In genomic region chr2:27442282-27442980, GRCh38 we compare ENCODE assay signal across 9 cellular contexts. TPM values are rescaled to one million over a fixed set of nuclear protein-coding genes. Genes with fewer than 3 reads are reported as not detected.
DNase-seq lines count a peak whose midpoint lies in the region; ATAC-seq and TF ChIP-seq lines count a peak whose summit lies in the region.
"Had no signal": no experiment of that assay in that cellular context is flagged by ENCODE, and none has a peak within 500 bp of the region (broad histone marks: within the 10 kb centered on the region; RNA-seq: fewer than 3 reads in every experiment).

KRTCAP3 (plus strand) TSS chr2:27442381; CDS start chr2:27442413, 32 bp downstream.

- H3K27ac Mint-ChIP-seq in endothelial cell (ENCODE audit: unreplicated experiment) (no peak within 1 kb of the TSS), neural crest cell (ENCODE audit: unreplicated experiment) (no peak within 1 kb of the TSS)

- TF ChIP-seq CTCF in endothelial cell (IDR thresholded peaks at IDR 0.05; ENCODE audit: unreplicated experiment) = no peak
- peak; percentile 8 for TF ChIP-seq CTCF in neural crest cell (conservative IDR thresholded peaks at IDR 0.05)

- peak; percentile 52 for DNase-seq in endothelial cell (ENCODE audit: low spot score)
- DNase-seq in neural crest cell (ENCODE audit: low read depth, low spot score) = no peak
- DNase-seq in aorta = no peak
- DNase-seq in inferior parietal cortex (ENCODE audit: extremely low spot score) = no peak
- no peak for DNase-seq in foreskin melanocyte
- DNase-seq in OCI-M2 (lab: John Stamatoyannopoulos, UW; ENCODE audit: unreplicated experiment) = no peak

- H3K4me1 Mint-ChIP-seq in endothelial cell (ENCODE audit: unreplicated experiment) (peaks cover 17% of the 10 kb centered on the region), neural crest cell (no peaks in the 10 kb centered on the region)

- no peaks in the 10 kb centered on the region for H3K9me3 ChIP-seq in HUES48 (ENCODE audit: control insufficient read depth, insufficient read depth, low read length)
- H3K9me3 ChIP-seq in aorta (ENCODE audit: control insufficient read depth, low read length) = no peaks in the 10 kb centered on the region

- H3K27me3 ChIP-seq in HUES48 (ENCODE audit: control insufficient read depth, insufficient read depth, low read length) (no peaks in the 10 kb centered on the region), aorta (ENCODE audit: control insufficient read depth in 1 of 2, insufficient read depth in 2 of 2, low read length in 1 of 2) (no peaks in the 10 kb centered on the region)

- peak within 1 kb of the TSS; percentile 72 for H3K9ac ChIP-seq in HUES48 (ENCODE audit: low read depth, low read length)

- H3K36me3 Mint-ChIP-seq in endothelial cell (ENCODE audit: low read depth, unreplicated experiment) = peaks cover 40% of the 10 kb centered on the region
- H3K36me3 Mint-ChIP-seq in neural crest cell (ENCODE audit: low read depth) = peaks cover 21% of the 10 kb centered on the region

- H3K27ac ChIP-seq in HUES48 (ENCODE audit: low read depth, low read length) (peak within 1 kb of the TSS; percentile 60), aorta (ENCODE audit: low read depth in 1 of 2, low read length in 2 of 2) (peak within 1 kb of the TSS in 1 of 2 donors; percentile 16)

- H3K9me3 Mint-ChIP-seq in endothelial cell (ENCODE audit: unreplicated experiment) = no peaks in the 10 kb centered on the region
- no peaks in the 10 kb centered on the region for H3K9me3 Mint-ChIP-seq in neural crest cell
- H3K9me3 Mint-ChIP-seq: natural killer cell treated with Interleukin-12 subunit alpha and Interleukin-12 subunit beta and Interleukin-15 and Interleukin-18, amount 100 ng/mL, for 72 hours had no signal

- H3K4me1 ChIP-seq in HUES48 (ENCODE audit: control insufficient read depth, insufficient read depth, low read length) (peaks cover 6% of the 10 kb centered on the region; the same call in 1 of the 2 replicates), aorta (ENCODE audit: control insufficient read depth in 1 of 2, insufficient read depth in 2 of 2, low read length in 2 of 2) (no peaks in the 10 kb centered on the region)

- peak; percentile 41 to 61 for ATAC-seq in activated CD4-positive, CD25-positive, alpha-beta regulatory T cell treated with anti-CD3 and anti-CD28 coated beads, Interleukin-2, amount 50 U/mL, for 24 hours
- peak; percentile 51 for ATAC-seq in aorta (ENCODE audit: low FRiP score)

- intact Hi-C loops in aorta (cut with DNase I) = no loop called here

- H3K4me3 Mint-ChIP-seq in endothelial cell (ENCODE audit: unreplicated experiment) (peak within 1 kb of the TSS; percentile 60), neural crest cell (peak within 1 kb of the TSS; percentile 19)
- H3K4me3 Mint-ChIP-seq: natural killer cell treated with Interleukin-12 subunit alpha and Interleukin-12 subunit beta and Interleukin-15 and Interleukin-18, amount 100 ng/mL, for 72 hours had no signal

- H3K36me3 ChIP-seq in HUES48 (ENCODE audit: control insufficient read depth, insufficient read depth, low read length) = peaks cover 58% of the 10 kb centered on the region
- peaks cover 0 to 9% of the 10 kb centered on the region in 2 donors for H3K36me3 ChIP-seq in aorta (ENCODE audit: control insufficient read depth in 1 of 2, insufficient read depth in 2 of 2, low read length in 1 of 2)

- H3K4me3 ChIP-seq in HUES48 (ENCODE audit: low read depth, low read length) (peak within 1 kb of the TSS; percentile 68), aorta (ENCODE audit: low read length in 2 of 2) (no peak within 1 kb of the TSS)

- H3K27me3 Mint-ChIP-seq in endothelial cell (ENCODE audit: unreplicated experiment) (peaks cover 6% of the 10 kb centered on the region), neural crest cell (ENCODE audit: low read depth) (no peaks in the 10 kb centered on the region)
- H3K27me3 Mint-ChIP-seq: natural killer cell treated with Interleukin-12 subunit alpha and Interleukin-12 subunit beta and Interleukin-15 and Interleukin-18, amount 100 ng/mL, for 72 hours had no signal

- 23 to 36% methylated on average over 41 to 64 of the region's 64 CpGs for WGBS in aorta, 2 donors

RNA-seq across cellular contexts. Expression of gene KRTCAP3, which starts in this region (rescaled TPM):
- 4.6 TPM for total RNA-seq in endothelial cell (ENCODE audit: unreplicated experiment)
- total RNA-seq in neural crest cell = 5.5 and 6.9 TPM in 2 replicates
- 1 to 10 TPM; 1.8 to 2.4 TPM for total RNA-seq in aorta
- 10 to 100 TPM in 1 of 2 donors, 1 to 10 TPM in 1; 3.9 to 13.9 TPM for polyA plus RNA-seq in aorta
